ENCODE assay signal across 1 cellular context in the genomic region with DNA sequence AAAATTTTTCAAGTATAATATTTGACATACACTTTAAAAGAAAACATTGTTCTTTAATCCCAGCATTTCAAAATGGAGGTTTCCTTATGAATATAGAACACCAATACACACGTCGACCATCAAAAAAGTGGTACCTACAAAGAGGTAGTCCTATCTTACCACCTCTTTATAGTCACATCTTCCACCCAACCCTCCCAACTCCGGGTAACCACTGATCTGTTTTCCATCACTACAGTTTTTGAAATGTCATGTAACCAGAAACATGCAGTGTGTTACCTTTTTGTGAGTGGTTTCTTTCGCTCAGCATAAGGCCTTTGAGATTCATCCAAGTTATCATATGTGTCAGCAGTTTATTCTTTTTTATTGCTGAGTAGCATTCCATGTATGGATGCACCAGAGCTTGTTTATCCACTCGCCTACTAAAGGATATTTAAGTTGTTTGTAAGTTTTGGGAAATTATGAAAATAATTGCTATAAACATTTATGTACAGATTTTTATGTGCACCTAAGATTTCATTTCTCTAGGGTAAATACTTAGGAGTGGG.
TF ChIP-seq lines count a peak whose summit lies in the region.

No MANE protein-coding gene starts in this region.

TF ChIP-seq in K562, 482 proteins besides CTCF, POLR2A, EP300 and RAD21:
- no peak for TF ChIP-seq KLF1 (tag; IDR thresholded peaks at IDR 0.05)
- peak; percentile 37; the same call in 1 of the 2 replicates for TF ChIP-seq ZNF316 (IDR thresholded peaks at IDR 0.05)
- TF ChIP-seq C11orf30 (IDR thresholded peaks at IDR 0.05; ENCODE audit: low read depth), result peak; percentile 15; the same call in 1 of the 2 replicates
